18 cellular contexts compared by ENCODE assay signal in genomic region chr2:10240911-10241610, GRCh38.
DNase-seq lines count a peak whose midpoint lies in the region; ATAC-seq and TF ChIP-seq lines count a peak whose summit lies in the region.
"Had no signal": no experiment of that assay in that cellular context is flagged by ENCODE, and none has a peak within 500 bp of the region (broad histone marks: within the 10 kb centered on the region; RNA-seq: fewer than 3 reads in every experiment).

No MANE protein-coding gene starts in this region.

- H3K27ac ChIP-seq in right atrium auricular region = no peak overlapping the region
- no peak overlapping the region for H3K27ac ChIP-seq in endodermal cell (ENCODE audit: low read depth, low read length)
- no peak overlapping the region for H3K27ac ChIP-seq in upper lobe of right lung
- H3K27ac ChIP-seq: GM23248 had no signal

- no peaks in the 10 kb centered on the region for H3K36me3 Mint-ChIP-seq in endodermal cell (ENCODE audit: low read depth)

- no peaks in the 10 kb centered on the region for H3K9me3 ChIP-seq in right atrium auricular region
- no peaks in the 10 kb centered on the region for H3K9me3 ChIP-seq in endodermal cell (ENCODE audit: control insufficient read depth, low read length)
- no peaks in the 10 kb centered on the region for H3K9me3 ChIP-seq in mucosa of stomach (ENCODE audit: control insufficient read depth, low read length)
- no peaks in the 10 kb centered on the region for H3K9me3 ChIP-seq in upper lobe of right lung

- H3K27me3 ChIP-seq in right atrium auricular region (no peaks in the 10 kb centered on the region), endodermal cell (ENCODE audit: control insufficient read depth, insufficient read depth, low read length, poor library complexity, severe bottlenecking) (no peaks in the 10 kb centered on the region), mucosa of stomach (ENCODE audit: control insufficient read depth, insufficient read depth, low read length) (no peaks in the 10 kb centered on the region), upper lobe of right lung (no peaks in the 10 kb centered on the region)

- H3K9me3 Mint-ChIP-seq in endodermal cell = no peaks in the 10 kb centered on the region

- H3K4me3 ChIP-seq in right atrium auricular region = no peak overlapping the region
- no peak overlapping the region for H3K4me3 ChIP-seq in endodermal cell (ENCODE audit: low read length)
- no peak overlapping the region for H3K4me3 ChIP-seq in mucosa of stomach (ENCODE audit: low read length)
- H3K4me3 ChIP-seq in upper lobe of right lung = no peak overlapping the region
- H3K4me3 ChIP-seq: GM23248 had no signal

- ATAC-seq in Right ventricle myocardium superior (ENCODE audit: poor library complexity) = no peak
- no peak for ATAC-seq in upper lobe of right lung
- ATAC-seq in activated CD4-positive, CD25-positive, alpha-beta regulatory T cell treated with anti-CD3 and anti-CD28 coated beads, Interleukin-2, amount 50 U/mL, for 24 hours = no peak
- ATAC-seq: HCT116 had no signal

- H3K27me3 Mint-ChIP-seq in endodermal cell (ENCODE audit: insufficient read depth) = peaks cover 3% of the 10 kb centered on the region

- H3K4me1 ChIP-seq in right atrium auricular region (no peaks in the 10 kb centered on the region), endodermal cell (ENCODE audit: control insufficient read depth, insufficient read depth, low read length) (no peaks in the 10 kb centered on the region), mucosa of stomach (ENCODE audit: control insufficient read depth, insufficient read depth, low read length) (peaks cover 14% of the 10 kb centered on the region), upper lobe of right lung (no peaks in the 10 kb centered on the region)

- H3K27ac Mint-ChIP-seq in endodermal cell = no peak overlapping the region

- no peak for TF ChIP-seq CTCF in right atrium auricular region (IDR thresholded peaks at IDR 0.05)
- TF ChIP-seq CTCF in endodermal cell (conservative IDR thresholded peaks at IDR 0.05) = no peak
- TF ChIP-seq CTCF in upper lobe of right lung (IDR thresholded peaks at IDR 0.05) = no peak

- H3K4me3 Mint-ChIP-seq in endodermal cell = no peak overlapping the region

- H3K36me3 ChIP-seq in right atrium auricular region = no peaks in the 10 kb centered on the region
- no peaks in the 10 kb centered on the region for H3K36me3 ChIP-seq in endodermal cell (ENCODE audit: control insufficient read depth, insufficient read depth, low read length)
- H3K36me3 ChIP-seq in mucosa of stomach (ENCODE audit: control insufficient read depth, insufficient read depth, low read length) = no peaks in the 10 kb centered on the region
- no peaks in the 10 kb centered on the region for H3K36me3 ChIP-seq in upper lobe of right lung

- H3K4me1 Mint-ChIP-seq in endodermal cell = no peaks in the 10 kb centered on the region

- intact Hi-C loops in Right ventricle myocardium superior (cut with DNase I) (no loop called here), upper lobe of right lung (cut with DNase I) (no loop called here)

- WGBS in endodermal cell (ENCODE audit: insufficient coverage in 1 of 2, insufficient read length in 1 of 2), 2 experiments = 87 to 93% methylated on average over 9 to 21 of the region's 21 CpGs

- DNase-seq in Right ventricle myocardium superior (peak; percentile 6), right atrium auricular region (ENCODE audit: low spot score) (no peak), endodermal cell (peak; percentile 46), upper lobe of right lung (peak; percentile 57), superior temporal gyrus (ENCODE audit: extremely low spot score) (no peak), SHP77 (lab: John Stamatoyannopoulos, UW) (no peak)
- DNase-seq: C1 segment of cervical spinal cord, GDM1, GM23248, KG1, NCI-H1436, NCI-H2029, NCI-H2171, NCI-H446, NCI-H69 had no signal

- H3K9ac ChIP-seq in endodermal cell (ENCODE audit: extremely low read depth, low read length, poor library complexity, severe bottlenecking) (no peak overlapping the region), mucosa of stomach (ENCODE audit: low read length) (peak overlapping the region; percentile 12)
- H3K9ac ChIP-seq: GM23248 had no signal

Comparison
In these comparisons a context has a peak if more than half of its experiments do, and no peak if none do; other contexts are left out.
1. DNase-seq: peak in Right ventricle myocardium superior (single experiment), endodermal cell (single experiment) and upper lobe of right lung (single experiment); none in right atrium auricular region (single experiment), superior temporal gyrus (single experiment) and SHP77 (0 of 2).